ENCODE assay signal across 8 cellular contexts in the genomic region with DNA sequence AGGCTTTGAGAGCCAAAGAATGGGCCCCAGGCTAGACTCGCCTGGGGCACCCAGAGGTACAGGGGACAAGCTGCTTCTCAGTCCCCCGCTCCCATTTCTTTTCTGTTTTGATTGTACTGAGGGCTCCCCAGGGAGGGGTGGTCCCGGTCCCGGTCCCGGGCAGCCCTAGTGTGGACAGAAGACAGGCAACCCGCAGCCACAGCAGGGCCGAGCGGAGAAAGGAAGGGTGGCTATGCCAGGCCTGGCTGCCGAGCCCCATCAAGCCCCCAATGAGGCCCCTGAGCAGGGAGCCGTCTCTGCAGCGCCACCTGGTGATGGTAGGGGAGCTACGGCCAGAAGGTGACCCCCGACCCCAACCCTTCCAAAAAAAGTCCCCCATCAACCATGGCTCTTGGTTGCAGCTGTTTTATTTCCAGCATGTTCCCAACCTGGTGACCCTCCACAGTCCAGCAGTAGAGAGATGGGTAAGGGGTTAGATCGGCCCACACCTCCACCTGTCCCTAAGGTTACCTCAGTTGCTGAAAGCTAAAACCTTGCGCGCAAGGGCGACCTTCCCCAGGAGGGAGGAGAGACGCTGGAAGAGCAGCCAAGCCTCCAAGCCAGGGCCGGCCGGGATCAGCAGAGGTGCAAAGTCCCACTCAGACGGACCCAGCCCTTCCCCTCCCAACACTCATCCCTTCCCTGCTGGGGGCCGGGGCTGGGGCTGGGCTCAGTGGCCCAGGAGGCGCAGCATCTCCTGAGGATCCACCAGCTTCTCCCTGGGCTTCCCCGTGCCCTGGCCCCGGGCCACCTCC. TPM values are rescaled to one million over a fixed set of nuclear protein-coding genes. Genes with fewer than 3 reads are reported as not detected.
DNase-seq lines count a peak whose midpoint lies in the region; ATAC-seq, FAIRE-seq and TF ChIP-seq lines count a peak whose summit lies in the region.

No MANE protein-coding gene starts in this region.

- TF ChIP-seq POLR2A in gastroesophageal sphincter (IDR thresholded peaks at IDR 0.05): no peak

- in situ Hi-C loops in GM13976 (cut with MboI; ENCODE audit: low sequenced_read_pairs, unreplicated experiment): loop anchor here (10.0 kb wide), 1 partner anchor 68 kb away; no protein-coding TSS in a partner anchor

- H3K36me3 ChIP-seq in ACC112 (ENCODE audit: insufficient read depth, low read length): no peaks in the 10 kb centered on the region
- H3K36me3 ChIP-seq in PC-3 (ENCODE audit: low read depth, low read length): no peaks in the 10 kb centered on the region
- H3K36me3 ChIP-seq in gastroesophageal sphincter: no peaks in the 10 kb centered on the region

- H3K9me3 ChIP-seq in PC-3 (ENCODE audit: low read length): no peaks in the 10 kb centered on the region
- no peaks in the 10 kb centered on the region for H3K9me3 ChIP-seq in gastroesophageal sphincter

- H3K4me1 ChIP-seq in ACC112 (ENCODE audit: control insufficient read depth, insufficient read depth, low read length, unreplicated experiment) (peaks cover 7% of the 10 kb centered on the region), PC-3 (ENCODE audit: insufficient read depth, low read length) (no peaks in the 10 kb centered on the region), gastroesophageal sphincter (peaks cover 0 to 40% (median 23%) of the 10 kb centered on the region in 3 donors)

- BruUV-seq in PC-3 (replicated peaks; lab: Mats Ljungman, UMichigan): no TSS peak

- intact Hi-C loops in PC-3 (cut with micrococcal nuclease) (no loop called here), posterior vena cava (cut with DNase I) (loop anchor here (5.0 kb wide), 3 partner anchors 60 to 120 kb away; no protein-coding TSS in a partner anchor)

- H3F3A ChIP-seq in PC-3 (ENCODE audit: low read length, unreplicated experiment): no peaks in the 10 kb centered on the region

- H3K9me2 ChIP-seq in PC-3 (replicated peaks; ENCODE audit: low read length): no peaks in the 10 kb centered on the region

- CTCF ChIA-PET in PC-3 (lab: Charles Lee): interaction anchor here (0.5 to 1.5 kb wide), 5 partner anchors 11 to 341 kb away, joined by 3 to 17 read pairs (median 4); partner anchors contain the start of gene FDXR

- POLR2A ChIA-PET in PC-3 (lab: Charles Lee; ENCODE audit: unreplicated experiment): no interaction called here

- no peak for FAIRE-seq in urothelium cell line (lab: Jason Lieb, UNC)

- no peak for TF ChIP-seq EP300 in gastroesophageal sphincter (IDR thresholded peaks at IDR 0.05)

- ATAC-seq in PC-3 (no peak), gastroesophageal sphincter (peak; percentile 52), HG02870 (IDR thresholded peaks at IDR 0.05; ENCODE audit: unreplicated experiment) (no peak)

- H3K79me2 ChIP-seq in ACC112 (ENCODE audit: control insufficient read depth, insufficient read depth, low read length, unreplicated experiment) (no peaks in the 10 kb centered on the region), PC-3 (ENCODE audit: low read length) (no peaks in the 10 kb centered on the region)

- H4K20me1 ChIP-seq in PC-3 (ENCODE audit: low read length): no peaks in the 10 kb centered on the region

- peak; percentile 83 for DNase-seq in GM13976 (ENCODE audit: low spot score)
- peak; percentile 36 for DNase-seq in PC-3
- DNase-seq in activated T-helper 9 cell treated with anti-CD3 and anti-CD28 coated beads, Interleukin-2, amount 50 U/mL, for 16 hours (ENCODE audit: low read depth): peak; percentile 42
- peak; percentile 92 for DNase-seq in posterior vena cava (ENCODE audit: low spot score)
- DNase-seq in urothelium cell line (ENCODE audit: low spot score): peak; percentile 62

- H3K9ac ChIP-seq in PC-3 (ENCODE audit: low read length): no peak overlapping the region

- H3K4me2 ChIP-seq in PC-3 (ENCODE audit: low read length): no peak overlapping the region

- H3K4me3 ChIP-seq in ACC112 (ENCODE audit: low read depth, low read length) (0 out of 2 replicates have a peak overlapping the region, but pooled peaks have one; percentile 21), PC-3 (ENCODE audit: low read length) (no peak overlapping the region), gastroesophageal sphincter (peak overlapping the region in 1 of 2 donors; percentile 41)

- H3K27ac ChIP-seq in ACC112 (ENCODE audit: low read depth, low read length): no peak overlapping the region
- H3K27ac ChIP-seq in PC-3 (ENCODE audit: low read length): no peak overlapping the region
- no peak overlapping the region for H3K27ac ChIP-seq in gastroesophageal sphincter

- H3K27me3 ChIP-seq in ACC112 (ENCODE audit: insufficient read depth, low read length) (peaks cover 47% of the 10 kb centered on the region), PC-3 (ENCODE audit: low read length) (peaks cover 45% of the 10 kb centered on the region), gastroesophageal sphincter (peaks cover 66% of the 10 kb centered on the region)

- WGBS in gastroesophageal sphincter (ENCODE audit: low coverage in 1 of 2), 2 donors: 8% methylated on average over 2 of the region's 25 CpGs; no CpG with 5 or more reads in 1 of the 2 donors

- TF ChIP-seq CTCF in GM13976 (IDR thresholded peaks at IDR 0.05; ENCODE audit: borderline replicate concordance, control extremely low read depth, extremely low read depth, insufficient read depth, missing control alignments) (peak; percentile 73), PC-3 (conservative IDR thresholded peaks at IDR 0.05; ENCODE audit: low read depth, low read length) (peak; percentile 86), gastroesophageal sphincter (IDR thresholded peaks at IDR 0.05) (peak in 3 of 4 experiments; percentile 49 to 82 (median 65))

- H2AFZ ChIP-seq in ACC112 (ENCODE audit: low read length, unreplicated experiment) (no peak overlapping the region), PC-3 (ENCODE audit: low read length) (no peak overlapping the region)

RNA-seq across cellular contexts. Expression of gene GRIN2C, which starts 2.6 kb away (rescaled TPM):
- 0.04 TPM in 1 of 2 replicates, not detected in the other for total RNA-seq in PC-3 (2014; rRNA removed)
- 1 to 10 TPM in 1 of 4 donors, under 1 TPM in 2, not detected in 1; 0.16 to 3.5 (median 0.42) TPM for total RNA-seq in gastroesophageal sphincter
- under 1 TPM; 0.38 to 0.65 TPM for total RNA-seq in posterior vena cava

RNA-seq across cellular contexts. Expression of gene FDXR, which starts 10.5 kb away (rescaled TPM):
- 28.1 and 44.5 TPM in 2 replicates for total RNA-seq in PC-3 (2014; rRNA removed)
- 1 to 10 TPM; 3.6 to 7.8 (median 4.6) TPM for total RNA-seq in gastroesophageal sphincter
- 1 to 10 TPM; 3.3 to 6.2 TPM for total RNA-seq in posterior vena cava

RNA-seq across cellular contexts. Expression of gene FADS6, which starts 31.1 kb away (rescaled TPM):
- not detected in 2 replicates for total RNA-seq in PC-3 (2014; rRNA removed)
- total RNA-seq in gastroesophageal sphincter: under 1 TPM in 1 of 4 donors, not detected in 3; 0.37 TPM
- not detected for total RNA-seq in posterior vena cava

Comparison
In these comparisons a context has a peak if more than half of its experiments do, and no peak if none do; other contexts are left out.
1. DNase-seq: peak in every context shown above with its lines; median percentile 92 in posterior vena cava; 83 in GM13976; 62 in urothelium cell line; 42 in activated T-helper 9 cell treated with anti-CD3 and anti-CD28 coated beads, Interleukin-2, amount 50 U/mL, for 16 hours; 36 in PC-3.